1 cellular context compared by ENCODE assay signal in the genomic region with DNA sequence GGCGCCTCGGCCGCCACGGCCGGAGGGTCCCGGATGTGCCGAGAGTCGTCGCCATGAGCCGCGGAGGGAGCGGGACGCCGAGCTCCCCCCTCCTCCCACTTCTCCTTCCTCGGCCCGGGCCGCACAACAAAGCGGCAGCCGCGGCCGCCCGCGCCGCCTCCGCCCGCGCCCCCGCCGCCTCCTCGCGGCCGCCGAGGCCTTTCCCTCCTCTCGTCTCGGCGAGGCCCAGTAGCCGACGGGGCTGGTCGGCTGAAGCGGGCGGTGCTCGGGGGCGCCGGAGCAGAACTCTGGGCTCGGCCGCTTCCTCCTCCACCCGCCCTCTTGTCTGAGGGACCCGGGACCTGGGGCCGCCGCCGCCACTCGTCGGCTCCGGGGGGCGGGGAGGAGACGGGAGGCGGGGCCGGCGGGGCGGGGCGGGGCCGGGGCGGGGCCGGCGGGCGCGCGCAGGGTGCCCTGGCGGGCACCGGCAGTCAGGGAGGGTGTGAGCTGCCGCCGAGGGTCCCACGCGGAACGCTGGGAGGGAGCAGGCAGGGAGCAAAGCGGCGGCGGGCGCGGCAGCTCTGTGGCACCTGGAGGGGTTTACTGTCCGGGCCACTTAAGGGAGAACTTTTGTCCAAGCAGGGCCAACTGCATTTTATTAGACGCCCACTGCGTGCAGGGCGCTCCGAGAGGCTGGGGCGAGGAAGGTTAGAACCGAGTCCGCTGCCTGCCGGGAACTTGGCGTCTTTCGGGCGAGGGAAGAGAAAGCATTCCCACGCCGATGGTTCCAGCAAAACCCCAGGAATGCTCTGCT.
TF ChIP-seq lines count a peak whose summit lies in the region.

Gene SMURF2 (minus strand): TSS at position 327 of the 793 bp plus-strand sequence. CDS start 427 bp downstream, outside the sequence.

TF ChIP-seq in K562, 482 proteins besides CTCF, POLR2A, EP300 and RAD21 (continued from another document and continues in another):
- TF ChIP-seq RBM39 (optimal IDR thresholded peaks at IDR 0.05; ENCODE audit: low read depth, low read length) (no peak), L3MBTL2 (IDR thresholded peaks at IDR 0.05) (peak; percentile 55), SMAD3 (CRISPR knock-in tag; conservative IDR thresholded peaks at IDR 0.05) (no peak), CCNT2 (IDR thresholded peaks at IDR 0.05; ENCODE audit: borderline replicate concordance, extremely low read depth, insufficient read length, low read depth, low read length) (peak; percentile 63), IRF9 (tag; IDR thresholded peaks at IDR 0.05) (no peak), SMARCA4 (IDR thresholded peaks at IDR 0.05) (no peak), ELF1 (tag; IDR thresholded peaks at IDR 0.05) (no peak), SUPT5H (IDR thresholded peaks at IDR 0.05) (peak; percentile 38; the same call in 1 of the 2 replicates), ZBTB5 (IDR thresholded peaks at IDR 0.05) (no peak), ZBTB17 (CRISPR knock-in tag; IDR thresholded peaks at IDR 0.05) (0 out of 2 replicates have a peak, but pooled peaks have one; percentile 39), TSC22D4 (tag; IDR thresholded peaks at IDR 0.05) (no peak), PTBP1 (IDR thresholded peaks at IDR 0.05; ENCODE audit: low read depth, low read length) (no peak), SRSF7 (optimal IDR thresholded peaks at IDR 0.05; ENCODE audit: low read depth, low read length) (no peak), FOXO4 (CRISPR knock-in tag; IDR thresholded peaks at IDR 0.05) (no peak), SNIP1 (IDR thresholded peaks at IDR 0.05; ENCODE audit: low read depth) (no peak), CREB3 (tag; conservative IDR thresholded peaks at IDR 0.05; ENCODE audit: low read depth) (no peak), NELFE (IDR thresholded peaks at IDR 0.05; ENCODE audit: insufficient read depth, insufficient read length) (no peak), TCFL5 (CRISPR knock-in tag; conservative IDR thresholded peaks at IDR 0.05) (no peak), WHSC1 (IDR thresholded peaks at IDR 0.05; ENCODE audit: low read length) (no peak), PHF8 (IDR thresholded peaks at IDR 0.05; ENCODE audit: borderline replicate concordance, low read length) (peak; percentile 91; the same call in 1 of the 2 replicates), SP1 (CRISPR knock-in tag; IDR thresholded peaks at IDR 0.05) (0 out of 2 replicates have a peak, but pooled peaks have one; percentile 39), ZBTB11 (CRISPR knock-in tag; IDR thresholded peaks at IDR 0.05) (peak in 1 of 3 experiments; percentile 47; a peak in 1 of 6 replicates), CBX8 (IDR thresholded peaks at IDR 0.05; ENCODE audit: borderline replicate concordance, extremely low read depth, low read depth, low read length, poor library complexity, severe bottlenecking) (no peak), CHD1 (IDR thresholded peaks at IDR 0.05; ENCODE audit: low read length) (no peak), ZEB2 (IDR thresholded peaks at IDR 0.05) (no peak), SRSF9 (IDR thresholded peaks at IDR 0.05; ENCODE audit: borderline replicate concordance, low read depth, low read length) (no peak), ZNF347 (CRISPR knock-in tag; IDR thresholded peaks at IDR 0.05; ENCODE audit: low read depth) (no peak), BCOR (IDR thresholded peaks at IDR 0.05) (no peak), POLR3A (IDR thresholded peaks at IDR 0.05; ENCODE audit: borderline replicate concordance, extremely low read depth, insufficient read depth, insufficient read length) (no peak), TBP (optimal IDR thresholded peaks at IDR 0.05; ENCODE audit: low read depth, low read length) (peak; percentile 50), RBBP5 (IDR thresholded peaks at IDR 0.05; ENCODE audit: borderline replicate concordance, insufficient read depth, low read length, poor library complexity, severe bottlenecking) (peak; percentile 75), ESRRA (IDR thresholded peaks at IDR 0.05; ENCODE audit: borderline replicate concordance, low read depth) (no peak; the same call in 1 of the 2 replicates), FUS (optimal IDR thresholded peaks at IDR 0.05; ENCODE audit: low read depth, low read length) (no peak), SREBF1 (IDR thresholded peaks at IDR 0.05; ENCODE audit: borderline replicate concordance, low read depth, low read length) (no peak)
- TF ChIP-seq, protein P1, sequence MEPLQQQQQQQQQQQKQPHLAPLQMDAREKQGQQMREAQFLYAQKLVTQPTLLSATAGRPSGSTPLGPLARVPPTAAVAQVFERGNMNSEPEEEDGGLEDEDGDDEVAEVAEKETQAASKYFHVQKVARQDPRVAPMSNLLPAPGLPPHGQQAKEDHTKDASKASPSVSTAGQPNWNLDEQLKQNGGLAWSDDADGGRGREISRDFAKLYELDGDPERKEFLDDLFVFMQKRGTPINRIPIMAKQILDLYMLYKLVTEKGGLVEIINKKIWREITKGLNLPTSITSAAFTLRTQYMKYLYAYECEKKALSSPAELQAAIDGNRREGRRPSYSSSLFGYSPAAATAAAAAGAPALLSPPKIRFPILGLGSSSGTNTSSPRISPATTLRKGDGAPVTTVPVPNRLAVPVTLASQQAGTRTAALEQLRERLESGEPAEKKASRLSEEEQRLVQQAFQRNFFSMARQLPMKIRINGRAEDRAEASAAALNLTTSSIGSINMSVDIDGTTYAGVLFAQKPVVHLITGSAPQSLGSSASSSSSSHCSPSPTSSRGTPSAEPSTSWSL (CRISPR knock-in tag; IDR thresholded peaks at IDR 0.05; ENCODE audit: borderline replicate concordance) = no peak
- TF ChIP-seq, protein P2, sequence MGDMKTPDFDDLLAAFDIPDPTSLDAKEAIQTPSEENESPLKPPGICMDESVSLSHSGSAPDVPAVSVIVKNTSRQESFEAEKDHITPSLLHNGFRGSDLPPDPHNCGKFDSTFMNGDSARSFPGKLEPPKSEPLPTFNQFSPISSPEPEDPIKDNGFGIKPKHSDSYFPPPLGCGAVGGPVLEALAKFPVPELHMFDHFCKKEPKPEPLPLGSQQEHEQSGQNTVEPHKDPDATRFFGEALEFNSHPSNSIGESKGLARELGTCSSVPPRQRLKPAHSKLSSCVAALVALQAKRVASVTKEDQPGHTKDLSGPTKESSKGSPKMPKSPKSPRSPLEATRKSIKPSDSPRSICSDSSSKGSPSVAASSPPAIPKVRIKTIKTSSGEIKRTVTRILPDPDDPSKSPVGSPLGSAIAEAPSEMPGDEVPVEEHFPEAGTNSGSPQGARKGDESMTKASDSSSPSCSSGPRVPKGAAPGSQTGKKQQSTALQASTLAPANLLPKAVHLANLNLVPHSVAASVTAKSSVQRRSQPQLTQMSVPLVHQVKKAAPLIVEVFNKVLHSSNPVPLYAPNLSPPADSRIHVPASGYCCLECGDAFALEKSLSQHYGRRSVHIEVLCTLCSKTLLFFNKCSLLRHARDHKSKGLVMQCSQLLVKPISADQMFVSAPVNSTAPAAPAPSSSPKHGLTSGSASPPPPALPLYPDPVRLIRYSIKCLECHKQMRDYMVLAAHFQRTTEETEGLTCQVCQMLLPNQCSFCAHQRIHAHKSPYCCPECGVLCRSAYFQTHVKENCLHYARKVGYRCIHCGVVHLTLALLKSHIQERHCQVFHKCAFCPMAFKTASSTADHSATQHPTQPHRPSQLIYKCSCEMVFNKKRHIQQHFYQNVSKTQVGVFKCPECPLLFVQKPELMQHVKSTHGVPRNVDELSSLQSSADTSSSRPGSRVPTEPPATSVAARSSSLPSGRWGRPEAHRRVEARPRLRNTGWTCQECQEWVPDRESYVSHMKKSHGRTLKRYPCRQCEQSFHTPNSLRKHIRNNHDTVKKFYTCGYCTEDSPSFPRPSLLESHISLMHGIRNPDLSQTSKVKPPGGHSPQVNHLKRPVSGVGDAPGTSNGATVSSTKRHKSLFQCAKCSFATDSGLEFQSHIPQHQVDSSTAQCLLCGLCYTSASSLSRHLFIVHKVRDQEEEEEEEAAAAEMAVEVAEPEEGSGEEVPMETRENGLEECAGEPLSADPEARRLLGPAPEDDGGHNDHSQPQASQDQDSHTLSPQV (IDR thresholded peaks at IDR 0.05) = 0 out of 2 replicates have a peak, but pooled peaks have one; percentile 33
- TF ChIP-seq, protein P3, sequence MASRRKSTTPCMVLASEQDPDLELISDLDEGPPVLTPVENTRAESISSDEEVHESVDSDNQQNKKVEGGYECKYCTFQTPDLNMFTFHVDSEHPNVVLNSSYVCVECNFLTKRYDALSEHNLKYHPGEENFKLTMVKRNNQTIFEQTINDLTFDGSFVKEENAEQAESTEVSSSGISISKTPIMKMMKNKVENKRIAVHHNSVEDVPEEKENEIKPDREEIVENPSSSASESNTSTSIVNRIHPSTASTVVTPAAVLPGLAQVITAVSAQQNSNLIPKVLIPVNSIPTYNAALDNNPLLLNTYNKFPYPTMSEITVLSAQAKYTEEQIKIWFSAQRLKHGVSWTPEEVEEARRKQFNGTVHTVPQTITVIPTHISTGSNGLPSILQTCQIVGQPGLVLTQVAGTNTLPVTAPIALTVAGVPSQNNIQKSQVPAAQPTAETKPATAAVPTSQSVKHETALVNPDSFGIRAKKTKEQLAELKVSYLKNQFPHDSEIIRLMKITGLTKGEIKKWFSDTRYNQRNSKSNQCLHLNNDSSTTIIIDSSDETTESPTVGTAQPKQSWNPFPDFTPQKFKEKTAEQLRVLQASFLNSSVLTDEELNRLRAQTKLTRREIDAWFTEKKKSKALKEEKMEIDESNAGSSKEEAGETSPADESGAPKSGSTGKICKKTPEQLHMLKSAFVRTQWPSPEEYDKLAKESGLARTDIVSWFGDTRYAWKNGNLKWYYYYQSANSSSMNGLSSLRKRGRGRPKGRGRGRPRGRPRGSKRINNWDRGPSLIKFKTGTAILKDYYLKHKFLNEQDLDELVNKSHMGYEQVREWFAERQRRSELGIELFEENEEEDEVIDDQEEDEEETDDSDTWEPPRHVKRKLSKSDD (conservative IDR thresholded peaks at IDR 0.05; ENCODE audit: low read length) = no peak
- TF ChIP-seq, protein P4, sequence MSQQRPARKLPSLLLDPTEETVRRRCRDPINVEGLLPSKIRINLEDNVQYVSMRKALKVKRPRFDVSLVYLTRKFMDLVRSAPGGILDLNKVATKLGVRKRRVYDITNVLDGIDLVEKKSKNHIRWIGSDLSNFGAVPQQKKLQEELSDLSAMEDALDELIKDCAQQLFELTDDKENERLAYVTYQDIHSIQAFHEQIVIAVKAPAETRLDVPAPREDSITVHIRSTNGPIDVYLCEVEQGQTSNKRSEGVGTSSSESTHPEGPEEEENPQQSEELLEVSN (IDR thresholded peaks at IDR 0.05; ENCODE audit: borderline replicate concordance in 1 of 2, extremely low read depth in 1 of 2, insufficient read depth in 1 of 2, insufficient read length in 1 of 2, low read depth in 1 of 2, low read length in 1 of 2, poor library complexity in 1 of 2, severe bottlenecking in 1 of 2) = peak; percentile 44 to 65
